ENCODE assay signal across 10 cellular contexts in the genomic region with DNA sequence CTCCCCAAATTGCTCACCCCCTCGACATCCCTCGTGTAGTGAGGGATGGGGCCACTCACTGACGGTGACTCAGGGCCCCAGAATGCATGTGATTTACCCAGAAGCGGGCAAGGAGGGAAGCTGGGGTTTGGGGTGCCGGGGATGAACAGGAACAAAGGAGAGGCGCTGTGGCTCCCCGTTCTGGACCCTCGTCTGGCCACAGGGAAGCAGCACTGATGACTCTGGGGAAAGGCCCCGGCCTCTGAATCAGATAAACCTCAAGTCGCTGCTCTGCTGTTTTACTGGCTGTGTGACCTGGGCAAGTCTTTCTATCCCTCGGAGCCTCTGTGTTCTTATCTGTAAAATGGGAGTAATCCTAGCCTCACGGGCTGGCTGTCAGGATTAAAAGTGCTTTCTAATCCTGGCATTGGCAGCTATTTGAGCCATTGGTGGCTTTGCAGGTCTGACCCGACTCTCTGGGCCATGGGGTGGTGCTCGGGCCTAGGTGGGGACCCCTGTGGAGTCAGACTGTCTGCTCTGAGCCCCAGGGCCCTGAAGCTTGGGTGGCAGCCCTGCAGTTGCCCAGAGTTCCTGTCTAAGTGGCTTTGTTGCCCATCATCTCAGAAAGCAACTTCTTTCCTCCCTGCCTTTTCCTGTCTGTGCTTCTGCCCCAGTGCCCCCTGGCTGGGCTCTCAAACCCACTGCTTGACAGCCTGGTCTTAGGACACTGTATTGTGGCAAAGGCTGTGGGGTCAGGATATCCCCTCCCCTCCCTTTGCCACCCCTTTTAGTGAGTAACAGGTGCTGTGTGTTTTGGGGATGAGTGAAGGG. TPM values are rescaled to one million over a fixed set of nuclear protein-coding genes. Genes with fewer than 3 reads are reported as not detected.
DNase-seq lines count a peak whose midpoint lies in the region; ATAC-seq and TF ChIP-seq lines count a peak whose summit lies in the region.
"Had no signal": no experiment of that assay in that cellular context is flagged by ENCODE, and none has a peak within 500 bp of the region (broad histone marks: within the 10 kb centered on the region; RNA-seq: fewer than 3 reads in every experiment).

No MANE protein-coding gene starts in this region.

- peak overlapping the region; percentile 95 for H3K27ac Mint-ChIP-seq in activated CD4-positive, alpha-beta T cell treated with anti-CD3 and anti-CD28 coated beads, Interleukin-2, amount 10 ng/mL, durations not matched to agents 24 days and 14 days
- H3K27ac Mint-ChIP-seq in stimulated activated naive CD8-positive, alpha-beta T cell treated with anti-CD3 and anti-CD28 coated beads, Interleukin-15, amount 100 ng/mL, for 72 hours, result peak overlapping the region; percentile 61 to 75

- peak overlapping the region; percentile 86 for H3K4me3 Mint-ChIP-seq in activated CD4-positive, alpha-beta T cell treated with anti-CD3 and anti-CD28 coated beads, Interleukin-2, amount 10 ng/mL, durations not matched to agents 24 days and 14 days
- H3K4me3 Mint-ChIP-seq in activated T-cell treated with anti-CD3 and anti-CD28 coated beads, Interleukin-2, amount 50 U/mL, for 4 hours, result peak overlapping the region; percentile 80
- H3K4me3 Mint-ChIP-seq in stimulated activated naive CD8-positive, alpha-beta T cell treated with anti-CD3 and anti-CD28 coated beads, Interleukin-15, amount 100 ng/mL, for 72 hours, result peak overlapping the region; percentile 84 to 90

- DNase-seq in activated CD4-positive, alpha-beta T cell treated with anti-CD3 and anti-CD28 coated beads, Interleukin-2, amount 10 ng/mL, durations not matched to agents 24 days and 14 days, result peak; percentile 72
- DNase-seq in activated CD4-positive, alpha-beta T cell treated with anti-CD3 and anti-CD28 coated beads, Interleukin-2, amount 50 U/mL, for 1 hour, result no peak
- peak; percentile 38 for DNase-seq in activated T-cell treated with anti-CD3 and anti-CD28 coated beads, Interleukin-2, amount 50 U/mL, for 4 hours
- DNase-seq in stimulated activated naive CD8-positive, alpha-beta T cell treated with anti-CD3 and anti-CD28 coated beads, Interleukin-15, amount 100 ng/mL, for 72 hours, result no peak
- DNase-seq in occipital lobe (lab: John Stamatoyannopoulos, UW) (no peak), dorsolateral prefrontal cortex (no peak)
- DNase-seq: EL, NCI-H1417 had no signal

- no peak for TF ChIP-seq CTCF in dorsolateral prefrontal cortex (IDR thresholded peaks at IDR 0.05 in 54 of 56, conservative IDR thresholded peaks at IDR 0.05 in 2 of 56; ENCODE audit: low read depth in 1 of 56, partially characterized antibody in 56 of 56)

- intact Hi-C loops in activated CD4-positive, alpha-beta T cell treated with anti-CD3 and anti-CD28 coated beads, Interleukin-2, amount 10 ng/mL, durations not matched to agents 24 days and 14 days (cut with micrococcal nuclease), result loop anchor here (10.0 kb wide), 2 partner anchors 263 to 343 kb away; no protein-coding TSS in a partner anchor
- intact Hi-C loops in dorsolateral prefrontal cortex (cut with DNase I), result no loop called here

- H3K27me3 ChIP-seq in layer of hippocampus (ENCODE audit: control insufficient read depth, insufficient read depth, low read length) (peaks cover 2% of the 10 kb centered on the region), dorsolateral prefrontal cortex (peaks cover 0 to 18% (median 5%) of the 10 kb centered on the region in 45 donors)

- peaks cover 83% of the 10 kb centered on the region for H3K4me1 Mint-ChIP-seq in activated CD4-positive, alpha-beta T cell treated with anti-CD3 and anti-CD28 coated beads, Interleukin-2, amount 10 ng/mL, durations not matched to agents 24 days and 14 days
- peaks cover 90% of the 10 kb centered on the region for H3K4me1 Mint-ChIP-seq in activated T-cell treated with anti-CD3 and anti-CD28 coated beads, Interleukin-2, amount 50 U/mL, for 4 hours (ENCODE audit: low read depth)
- H3K4me1 Mint-ChIP-seq in stimulated activated naive CD8-positive, alpha-beta T cell treated with anti-CD3 and anti-CD28 coated beads, Interleukin-15, amount 100 ng/mL, for 72 hours, result peaks cover 91% of the 10 kb centered on the region

- no peaks in the 10 kb centered on the region for H3K9me3 Mint-ChIP-seq in activated CD4-positive, alpha-beta T cell treated with anti-CD3 and anti-CD28 coated beads, Interleukin-2, amount 10 ng/mL, durations not matched to agents 24 days and 14 days
- peaks cover 5% of the 10 kb centered on the region for H3K9me3 Mint-ChIP-seq in activated T-cell treated with anti-CD3 and anti-CD28 coated beads, Interleukin-2, amount 50 U/mL, for 4 hours
- H3K9me3 Mint-ChIP-seq in stimulated activated naive CD8-positive, alpha-beta T cell treated with anti-CD3 and anti-CD28 coated beads, Interleukin-15, amount 100 ng/mL, for 72 hours, result peaks cover 6 to 7% of the 10 kb centered on the region in 2 donors

- H3K4me3 ChIP-seq in dorsolateral prefrontal cortex, result peak overlapping the region in 2 of 59 donors; percentile 5 to 6

- peak overlapping the region; percentile 12 for H3K27ac ChIP-seq in layer of hippocampus (ENCODE audit: low read depth, low read length)
- H3K27ac ChIP-seq in dorsolateral prefrontal cortex, result peak overlapping the region in 25 of 59 donors; percentile 4 to 85 (median 49)

- H3K27me3 Mint-ChIP-seq in activated CD4-positive, alpha-beta T cell treated with anti-CD3 and anti-CD28 coated beads, Interleukin-2, amount 10 ng/mL, durations not matched to agents 24 days and 14 days, result no peaks in the 10 kb centered on the region
- H3K27me3 Mint-ChIP-seq in activated T-cell treated with anti-CD3 and anti-CD28 coated beads, Interleukin-2, amount 50 U/mL, for 4 hours (ENCODE audit: low read depth), result no peaks in the 10 kb centered on the region
- H3K27me3 Mint-ChIP-seq in stimulated activated naive CD8-positive, alpha-beta T cell treated with anti-CD3 and anti-CD28 coated beads, Interleukin-15, amount 100 ng/mL, for 72 hours, result no peaks in the 10 kb centered on the region

- peak; percentile 6 to 22 for ATAC-seq in activated T-cell treated with anti-CD3 and anti-CD28 coated beads, Interleukin-2, amount 50 U/mL, for 4 hours
- peak; percentile 8 for ATAC-seq in stimulated activated naive CD8-positive, alpha-beta T cell treated with anti-CD3 and anti-CD28 coated beads, Interleukin-15, amount 100 ng/mL, for 72 hours
- ATAC-seq in GM21786 (IDR thresholded peaks at IDR 0.05; ENCODE audit: unreplicated experiment), result no peak

- H3K36me3 Mint-ChIP-seq in activated CD4-positive, alpha-beta T cell treated with anti-CD3 and anti-CD28 coated beads, Interleukin-2, amount 10 ng/mL, durations not matched to agents 24 days and 14 days (ENCODE audit: low read depth), result peaks cover 58% of the 10 kb centered on the region
- H3K36me3 Mint-ChIP-seq in activated T-cell treated with anti-CD3 and anti-CD28 coated beads, Interleukin-2, amount 50 U/mL, for 4 hours (ENCODE audit: insufficient read depth), result peaks cover 40% of the 10 kb centered on the region

RNA-seq across cellular contexts. Expression of a gene that starts 5.5 kb away (rescaled TPM):
- 145 TPM in 2 replicates for total RNA-seq in activated CD4-positive, alpha-beta T cell treated with anti-CD3 and anti-CD28 coated beads, Interleukin-2, amount 10 ng/mL, durations not matched to agents 24 days and 14 days
- 100 to 1,000 TPM; 218 to 255 (median 229) TPM for total RNA-seq in activated T-cell treated with anti-CD3 and anti-CD28 coated beads, Interleukin-2, amount 50 U/mL, for 4 hours
- total RNA-seq in occipital lobe (3.1 TPM), dorsolateral prefrontal cortex (10 to 100 TPM in 84 of 120 experiments, 1 to 10 TPM in 36; 4.0 to 43.8 (median 13.0) TPM)

RNA-seq across cellular contexts. Expression of a gene that starts 57.6 kb away (rescaled TPM):
- total RNA-seq in activated CD4-positive, alpha-beta T cell treated with anti-CD3 and anti-CD28 coated beads, Interleukin-2, amount 10 ng/mL, durations not matched to agents 24 days and 14 days, result 26.9 and 30.8 TPM in 2 replicates
- 10 to 100 TPM; 24.0 to 26.6 (median 26.5) TPM for total RNA-seq in activated T-cell treated with anti-CD3 and anti-CD28 coated beads, Interleukin-2, amount 50 U/mL, for 4 hours
- 42.0 TPM for total RNA-seq in occipital lobe
- 100 to 1,000 TPM in 119 of 120 experiments, 10 to 100 TPM in 1; 83.9 to 199 (median 129) TPM for total RNA-seq in dorsolateral prefrontal cortex

Comparison
In these comparisons a context has a peak if more than half of its experiments do, and no peak if none do; other contexts are left out.
1. DNase-seq: peak in activated CD4-positive, alpha-beta T cell treated with anti-CD3 and anti-CD28 coated beads, Interleukin-2, amount 10 ng/mL, durations not matched to agents 24 days and 14 days (single experiment) and activated T-cell treated with anti-CD3 and anti-CD28 coated beads, Interleukin-2, amount 50 U/mL, for 4 hours (single experiment); none in activated CD4-positive, alpha-beta T cell treated with anti-CD3 and anti-CD28 coated beads, Interleukin-2, amount 50 U/mL, for 1 hour (single experiment), stimulated activated naive CD8-positive, alpha-beta T cell treated with anti-CD3 and anti-CD28 coated beads, Interleukin-15, amount 100 ng/mL, for 72 hours (0 of 2), occipital lobe (single experiment) and dorsolateral prefrontal cortex (0 of 10).
2. Peak in every context shown above with its lines, with median percentiles within 50 percentile points of each other: H3K4me3 Mint-ChIP-seq.